Comparison of ENCODE assay signal across 23 cellular contexts in genomic region chr10:60497364-60497763, GRCh38.
DNase-seq lines count a peak whose midpoint lies in the region; ATAC-seq, FAIRE-seq and TF ChIP-seq lines count a peak whose summit lies in the region.
"Had no signal": no experiment of that assay in that cellular context is flagged by ENCODE, and none has a peak within 500 bp of the region (broad histone marks: within the 10 kb centered on the region; RNA-seq: fewer than 3 reads in every experiment).

No MANE protein-coding gene starts in this region.

- H3K27ac Mint-ChIP-seq in astrocyte (ENCODE audit: unreplicated experiment) = no peak overlapping the region
- H3K27ac Mint-ChIP-seq: T-cell had no signal

- TF ChIP-seq CTCF in LNCaP clone FGC (IDR thresholded peaks at IDR 0.05; ENCODE audit: control insufficient read depth, extremely low read depth, insufficient read depth) = no peak
- no peak for TF ChIP-seq CTCF in astrocyte (IDR thresholded peaks at IDR 0.05; ENCODE audit: insufficient read depth, low read depth, low read length)

- H3K27me3 Mint-ChIP-seq in astrocyte (ENCODE audit: low read depth, unreplicated experiment) = no peaks in the 10 kb centered on the region
- H3K27me3 Mint-ChIP-seq: T-cell had no signal

- no peaks in the 10 kb centered on the region for H3K9me3 Mint-ChIP-seq in astrocyte (ENCODE audit: unreplicated experiment)
- H3K9me3 Mint-ChIP-seq: T-cell had no signal

- no peak overlapping the region for H3K9ac ChIP-seq in astrocyte (ENCODE audit: low read length)
- H3K9ac ChIP-seq: GM23248 had no signal

- DNase-seq in LNCaP clone FGC (ENCODE audit: low read depth) (peak; percentile 93), astrocyte (ENCODE audit: low read depth) (peak; percentile 38), left colon (no peak), 8988T (no peak)
- no peak for DNase-seq in stimulated activated CD4-positive, alpha-beta T cell treated with anti-CD3 and anti-CD28 coated beads, Interleukin-4, amount 100 ng/mL, for 24 hours
- DNase-seq: ACHN, BE2C, GM23248, H7, KBM-7, NCI-H1048, NCI-H1694, NCI-H2029 treated with DMSO at 0.1 percent for 48 hours, NCI-H226, NCI-H510A treated with DMSO at 0.1 percent for 48 hours, NCI-H748 treated with DMSO at 0.1 percent for 48 hours, SJCRH30, T-cell had no signal

- ATAC-seq in left colon (peak; percentile 56), GM19463 (IDR thresholded peaks at IDR 0.05; ENCODE audit: unreplicated experiment) (no peak), GM18907 (IDR thresholded peaks at IDR 0.05; ENCODE audit: unreplicated experiment) (no peak)
- ATAC-seq: Right ventricle myocardium inferior, T-cell had no signal

- H4K20me1 ChIP-seq in astrocyte (ENCODE audit: insufficient read depth, low read length) = no peaks in the 10 kb centered on the region

- H3K36me3 Mint-ChIP-seq in astrocyte (ENCODE audit: low read depth, unreplicated experiment) = no peaks in the 10 kb centered on the region

- H3K4me1 ChIP-seq in astrocyte (ENCODE audit: insufficient read depth, low read length) = peaks cover 7% of the 10 kb centered on the region
- H3K4me1 ChIP-seq: BE2C, SJCRH30 had no signal

- no peak overlapping the region for H3K27ac ChIP-seq in astrocyte (ENCODE audit: low read depth, low read length)
- H3K27ac ChIP-seq: GM23248, SJCRH30 had no signal

- no peak for FAIRE-seq in astrocyte (lab: Jason Lieb, UNC)
- FAIRE-seq: D721Med, HTR-8/SVneo had no signal

- H3K4me1 Mint-ChIP-seq in astrocyte (ENCODE audit: low read depth, unreplicated experiment) = peaks cover 10% of the 10 kb centered on the region

- H3K4me3 ChIP-seq in LNCaP clone FGC (ENCODE audit: low read depth, low read length) (peak overlapping the region; percentile 16; the same call in 1 of the 2 replicates), astrocyte (ENCODE audit: insufficient read depth, low read depth, low read length) (no peak overlapping the region)
- H3K4me3 ChIP-seq: GM23248, SJCRH30 had no signal

- no peaks in the 10 kb centered on the region for H3K9me3 ChIP-seq in astrocyte (ENCODE audit: insufficient read depth, low read depth, low read length)
- H3K9me3 ChIP-seq: BE2C, SJCRH30 had no signal

- H3K36me3 ChIP-seq in astrocyte (ENCODE audit: insufficient read depth, low read length) = no peaks in the 10 kb centered on the region
- H3K36me3 ChIP-seq: BE2C, SJCRH30 had no signal

- intact Hi-C loops in left colon (cut with DNase I, micrococcal nuclease) = no loop called here

- H3K79me2 ChIP-seq in astrocyte (ENCODE audit: insufficient read depth, low read length) = no peaks in the 10 kb centered on the region

- H3K27me3 ChIP-seq in astrocyte (ENCODE audit: insufficient read depth, low read length) = no peaks in the 10 kb centered on the region
- H3K27me3 ChIP-seq: BE2C, SJCRH30 had no signal

- H3K4me3 Mint-ChIP-seq in astrocyte (ENCODE audit: unreplicated experiment) = no peak overlapping the region
- H3K4me3 Mint-ChIP-seq: T-cell had no signal

- H3K4me2 ChIP-seq in astrocyte (ENCODE audit: low read length) = no peak overlapping the region

- no peak overlapping the region for H2AFZ ChIP-seq in astrocyte (ENCODE audit: low read depth, low read length)
- H2AFZ ChIP-seq: GM23248 had no signal

Comparison
In these comparisons a context has a peak if more than half of its experiments do, and no peak if none do; other contexts are left out.
1. DNase-seq: peak in LNCaP clone FGC (single experiment) and astrocyte (single experiment); none in left colon (0 of 2), 8988T (single experiment) and stimulated activated CD4-positive, alpha-beta T cell treated with anti-CD3 and anti-CD28 coated beads, Interleukin-4, amount 100 ng/mL, for 24 hours (single experiment).